8 cellular contexts compared by ENCODE assay signal in genomic region chr3:65439641-65440040, GRCh38.
A peak's percentile ranks its signal among the peaks of the same experiment; 100 is the strongest.
DNase-seq lines count a peak whose midpoint lies in the region; ATAC-seq and TF ChIP-seq lines count a peak whose summit lies in the region.

No MANE protein-coding gene starts in this region.

- H3K4me3 ChIP-seq in MG63 (no peak overlapping the region), right cardiac atrium (ENCODE audit: low read length) (no peak overlapping the region), smooth muscle cell (no peak overlapping the region)

- H3K36me3 ChIP-seq in MG63, result no peaks in the 10 kb centered on the region
- peaks cover 3% of the 10 kb centered on the region for H3K36me3 ChIP-seq in smooth muscle cell (ENCODE audit: low read depth)

- intact Hi-C loops in right cardiac atrium (cut with DNase I), result loop anchor here in 3 of 4 donors (5.0 to 10.0 kb wide), 3 partner anchors 235 to 293 kb away; no protein-coding TSS in a partner anchor

- ATAC-seq in right cardiac atrium, result peak; percentile 80 to 84
- no peak for ATAC-seq in GM19455 (IDR thresholded peaks at IDR 0.05; ENCODE audit: unreplicated experiment)
- ATAC-seq in T-cell (replicated peaks in 1 of 4), result no peak

- no peaks in the 10 kb centered on the region for H4K20me1 ChIP-seq in smooth muscle cell (ENCODE audit: low read depth)

- H3K9me3 ChIP-seq in MG63 (no peaks in the 10 kb centered on the region), right cardiac atrium (ENCODE audit: control insufficient read depth, low read length) (no peaks in the 10 kb centered on the region), smooth muscle cell (replicated peaks; ENCODE audit: low read depth) (no peaks in the 10 kb centered on the region)

- no peaks in the 10 kb centered on the region for H3K4me1 Mint-ChIP-seq in T-cell

- no peaks in the 10 kb centered on the region for H3K36me3 Mint-ChIP-seq in T-cell

- WGBS in right cardiac atrium, result 6% methylated on average over 5 of the region's 5 CpGs
- 27% methylated on average over 5 of the region's 5 CpGs for WGBS in smooth muscle cell (ENCODE audit: low lambda C conversion rate)

- peak; percentile 5 for DNase-seq in GM04503 (ENCODE audit: low read depth)
- DNase-seq in MG63, result peak; percentile 12
- peak in 47 of 56 donors; percentile 8 to 79 (median 38) for DNase-seq in amygdala (lab: John Stamatoyannopoulos, UW)
- peak; percentile 44 to 78 (median 68) for DNase-seq in right cardiac atrium
- peak; percentile 3 for DNase-seq in smooth muscle cell (lab: John Stamatoyannopoulos, UW; ENCODE audit: unreplicated experiment)
- DNase-seq in activated T-cell treated with anti-CD3 and anti-CD28 coated beads for 4 hours, result no peak
- no peak for DNase-seq in T-cell

- peak; percentile 44 for TF ChIP-seq CTCF in smooth muscle cell (IDR thresholded peaks at IDR 0.05; ENCODE audit: borderline replicate concordance, insufficient read depth, poor library complexity, severe bottlenecking)

- H3K4me1 ChIP-seq in right cardiac atrium (ENCODE audit: control insufficient read depth, insufficient read depth, low read length) (no peaks in the 10 kb centered on the region), smooth muscle cell (ENCODE audit: low read depth) (peaks cover 4% of the 10 kb centered on the region)

- no peak overlapping the region for H3K4me3 Mint-ChIP-seq in T-cell

- H3K9me3 Mint-ChIP-seq in T-cell, result peaks cover 0 to 11% (median 0%) of the 10 kb centered on the region in 3 donors

- H3K27ac ChIP-seq in right cardiac atrium (ENCODE audit: low read length), result no peak overlapping the region
- no peak overlapping the region for H3K27ac ChIP-seq in smooth muscle cell (ENCODE audit: low read depth)

- no peaks in the 10 kb centered on the region for H3F3A ChIP-seq in smooth muscle cell (ENCODE audit: low read depth)

- H3K27me3 ChIP-seq in MG63, result no peaks in the 10 kb centered on the region
- H3K27me3 ChIP-seq in right cardiac atrium (ENCODE audit: control insufficient read depth, insufficient read depth), result no peaks in the 10 kb centered on the region
- H3K27me3 ChIP-seq in smooth muscle cell (ENCODE audit: low read depth), result no peaks in the 10 kb centered on the region

- POLR2A ChIA-PET in T-cell (lab: Charles Lee), result no interaction called here

- no peak overlapping the region for H3K27ac Mint-ChIP-seq in T-cell

- CTCF ChIA-PET in T-cell (lab: Charles Lee), result no interaction called here

- no peaks in the 10 kb centered on the region for H3K79me2 ChIP-seq in smooth muscle cell (ENCODE audit: low read depth)

- H3K4me2 ChIP-seq in smooth muscle cell, result no peak overlapping the region

- no peak overlapping the region for H3K9ac ChIP-seq in smooth muscle cell (ENCODE audit: low read depth)

- no peak overlapping the region for H2AFZ ChIP-seq in smooth muscle cell (ENCODE audit: low read depth)

- H3K27me3 Mint-ChIP-seq in T-cell, result no peaks in the 10 kb centered on the region

Comparison
In these comparisons a context has a peak if more than half of its experiments do, and no peak if none do; other contexts are left out.
1. DNase-seq: peak in GM04503 (single experiment), MG63 (single experiment), amygdala (47 of 56), right cardiac atrium (3 of 3) and smooth muscle cell (single experiment); none in activated T-cell treated with anti-CD3 and anti-CD28 coated beads for 4 hours (single experiment) and T-cell (0 of 34).
2. ATAC-seq: peak in right cardiac atrium (2 of 2); none in GM19455 (single experiment) and T-cell (0 of 4).